Comparison of ENCODE assay signal across 18 cellular contexts in genomic region chr6:170378502-170378901, GRCh38.
DNase-seq lines count a peak whose midpoint lies in the region; ATAC-seq, FAIRE-seq and TF ChIP-seq lines count a peak whose summit lies in the region.
"Had no signal": no experiment of that assay in that cellular context is flagged by ENCODE, and none has a peak within 500 bp of the region (broad histone marks: within the 10 kb centered on the region; RNA-seq: fewer than 3 reads in every experiment).

No MANE protein-coding gene starts in this region.

- peaks cover 20% of the 10 kb centered on the region for H3K36me3 Mint-ChIP-seq in activated naive CD4-positive, alpha-beta T cell treated with anti-CD3 and anti-CD28 coated beads, Interleukin-2, amount 10 ng/mL, durations not matched to agents 7 days and 5 days
- peaks cover 8% of the 10 kb centered on the region for H3K36me3 Mint-ChIP-seq in T-helper 2 cell treated with Interferon-gamma antibody and Interleukin-4, amounts not matched to agents 5 μg/mL and 100 μg/mL, for 36 hours (ENCODE audit: low read depth)

- no peaks in the 10 kb centered on the region for H3K9me3 ChIP-seq in endothelial cell of umbilical vein (replicated peaks; ENCODE audit: control insufficient read depth, insufficient read depth, low read length)

- H3K27ac ChIP-seq in endothelial cell of umbilical vein (ENCODE audit: insufficient read depth, low read depth, low read length) (no peak overlapping the region), caudate nucleus (ENCODE audit: low read depth, low read length) (no peak overlapping the region)
- H3K27ac ChIP-seq: WERI-Rb-1 had no signal

- no peaks in the 10 kb centered on the region for H3K79me2 ChIP-seq in endothelial cell of umbilical vein (ENCODE audit: control insufficient read depth, insufficient read depth, low read length)

- H3K9ac ChIP-seq in endothelial cell of umbilical vein (replicated peaks; ENCODE audit: extremely low read depth, insufficient read depth, low read length), result no peak overlapping the region

- no peaks in the 10 kb centered on the region for H3K9me3 Mint-ChIP-seq in activated naive CD4-positive, alpha-beta T cell treated with anti-CD3 and anti-CD28 coated beads, Interleukin-2, amount 10 ng/mL, durations not matched to agents 7 days and 5 days
- H3K9me3 Mint-ChIP-seq in T-helper 2 cell treated with Interferon-gamma antibody and Interleukin-4, amounts not matched to agents 5 μg/mL and 100 μg/mL, for 36 hours, result no peaks in the 10 kb centered on the region
- H3K9me3 Mint-ChIP-seq in stimulated activated naive CD8-positive, alpha-beta T cell treated with anti-CD3 and anti-CD28 coated beads, Interleukin-15, amount 100 ng/mL, for 72 hours, result no peaks in the 10 kb centered on the region

- peak overlapping the region; percentile 22 for H3K4me2 ChIP-seq in endothelial cell of umbilical vein (ENCODE audit: insufficient read depth, low read length)

- H3K9me1 ChIP-seq in endothelial cell of umbilical vein (replicated peaks; ENCODE audit: control insufficient read depth, extremely low read depth, insufficient read depth, low read length), result no peaks in the 10 kb centered on the region

- peak; percentile 73 for ATAC-seq in stimulated activated naive CD8-positive, alpha-beta T cell treated with anti-CD3 and anti-CD28 coated beads, Interleukin-15, amount 100 ng/mL, for 72 hours
- ATAC-seq: GM12878 had no signal

- intact Hi-C loops in endothelial cell of umbilical vein (cut with micrococcal nuclease), result no loop called here

- DNase-seq in activated naive CD4-positive, alpha-beta T cell treated with anti-CD3 and anti-CD28 coated beads, Interleukin-2, amount 10 ng/mL, durations not matched to agents 7 days and 5 days, result peak; percentile 27
- no peak for DNase-seq in activated naive CD4-positive, alpha-beta T cell treated with Interleukin-2 at 50 U/mL for 16 hours
- DNase-seq in T-helper 2 cell treated with Interferon-gamma antibody and Interleukin-4, amounts not matched to agents 5 μg/mL and 100 μg/mL, for 36 hours (ENCODE audit: low spot score), result no peak
- no peak for DNase-seq in endothelial cell of umbilical vein (ENCODE audit: low read depth, low spot score)
- peak; percentile 9 to 29 for DNase-seq in stimulated activated naive CD8-positive, alpha-beta T cell treated with anti-CD3 and anti-CD28 coated beads, Interleukin-15, amount 100 ng/mL, for 72 hours
- DNase-seq in COR-L47 (lab: John Stamatoyannopoulos, UW), result no peak
- DNase-seq in HuH-7 (ENCODE audit: low spot score), result no peak
- DNase-seq in caudate nucleus (lab: John Stamatoyannopoulos, UW), result no peak
- DNase-seq: anterior cingulate cortex, islet precursor cell, MM.1S, NCI-H1694 treated with DMSO at 0.1 percent for 48 hours, NCI-H345, WERI-Rb-1 had no signal

- H3K4me3 Mint-ChIP-seq in activated naive CD4-positive, alpha-beta T cell treated with anti-CD3 and anti-CD28 coated beads, Interleukin-2, amount 10 ng/mL, durations not matched to agents 7 days and 5 days, result no peak overlapping the region
- peak overlapping the region; percentile 17 for H3K4me3 Mint-ChIP-seq in T-helper 2 cell treated with Interferon-gamma antibody and Interleukin-4, amounts not matched to agents 5 μg/mL and 100 μg/mL, for 36 hours
- H3K4me3 Mint-ChIP-seq in stimulated activated naive CD8-positive, alpha-beta T cell treated with anti-CD3 and anti-CD28 coated beads, Interleukin-15, amount 100 ng/mL, for 72 hours, result peak overlapping the region; percentile 65 to 66

- no peaks in the 10 kb centered on the region for H3K27me3 Mint-ChIP-seq in activated naive CD4-positive, alpha-beta T cell treated with anti-CD3 and anti-CD28 coated beads, Interleukin-2, amount 10 ng/mL, durations not matched to agents 7 days and 5 days
- H3K27me3 Mint-ChIP-seq in T-helper 2 cell treated with Interferon-gamma antibody and Interleukin-4, amounts not matched to agents 5 μg/mL and 100 μg/mL, for 36 hours (ENCODE audit: low read depth), result no peaks in the 10 kb centered on the region
- no peaks in the 10 kb centered on the region for H3K27me3 Mint-ChIP-seq in stimulated activated naive CD8-positive, alpha-beta T cell treated with anti-CD3 and anti-CD28 coated beads, Interleukin-15, amount 100 ng/mL, for 72 hours

- BruUV-seq in endothelial cell of umbilical vein (replicated peaks; lab: Mats Ljungman, UMichigan), result no TSS peak

- H3K36me3 ChIP-seq in endothelial cell of umbilical vein (ENCODE audit: control insufficient read depth in 2 of 2, extremely low read depth in 1 of 2, insufficient read depth in 2 of 2, low read length in 2 of 2), result no peaks in the 10 kb centered on the region
- H3K36me3 ChIP-seq: WERI-Rb-1 had no signal

- TF ChIP-seq CTCF in endothelial cell of umbilical vein (IDR thresholded peaks at IDR 0.05; ENCODE audit: extremely low read depth in 1 of 2, insufficient read depth in 1 of 2, low read depth in 1 of 2, low read length in 2 of 2), result no peak

- dilution Hi-C loops in endothelial cell of umbilical vein (cut with MboI; ENCODE audit: extremely low pct_ligation_motif_present, low sequenced_read_pairs), result no loop called here

- H3K27me3 ChIP-seq in endothelial cell of umbilical vein (ENCODE audit: control insufficient read depth in 2 of 2, insufficient read depth in 2 of 2, low read length in 2 of 2), result no peaks in the 10 kb centered on the region

- FAIRE-seq in endothelial cell of umbilical vein (lab: Jason Lieb, UNC), result no peak
- FAIRE-seq: endometrium, G401.6, GM12878, urothelium cell line had no signal

- H3K4me1 ChIP-seq in endothelial cell of umbilical vein (ENCODE audit: control insufficient read depth, extremely low read depth, insufficient read depth, low read length), result peaks cover 9% of the 10 kb centered on the region

- no peaks in the 10 kb centered on the region for H4K20me1 ChIP-seq in endothelial cell of umbilical vein (replicated peaks; ENCODE audit: control insufficient read depth, extremely low read depth, insufficient read depth, low read length)

- no peak overlapping the region for H3K4me3 ChIP-seq in endothelial cell of umbilical vein (replicated peaks in 1 of 3; ENCODE audit: insufficient read depth in 1 of 3, low read depth in 1 of 3, low read length in 3 of 3)
- H3K4me3 ChIP-seq: GM12878 had no signal

- H3K27ac Mint-ChIP-seq in activated naive CD4-positive, alpha-beta T cell treated with anti-CD3 and anti-CD28 coated beads, Interleukin-2, amount 10 ng/mL, durations not matched to agents 7 days and 5 days, result peak overlapping the region; percentile 76
- H3K27ac Mint-ChIP-seq in T-helper 2 cell treated with Interferon-gamma antibody and Interleukin-4, amounts not matched to agents 5 μg/mL and 100 μg/mL, for 36 hours, result peak overlapping the region; percentile 70
- peak overlapping the region; percentile 88 to 97 for H3K27ac Mint-ChIP-seq in stimulated activated naive CD8-positive, alpha-beta T cell treated with anti-CD3 and anti-CD28 coated beads, Interleukin-15, amount 100 ng/mL, for 72 hours

- peaks cover 14% of the 10 kb centered on the region for H3K4me1 Mint-ChIP-seq in activated naive CD4-positive, alpha-beta T cell treated with anti-CD3 and anti-CD28 coated beads, Interleukin-2, amount 10 ng/mL, durations not matched to agents 7 days and 5 days
- H3K4me1 Mint-ChIP-seq in T-helper 2 cell treated with Interferon-gamma antibody and Interleukin-4, amounts not matched to agents 5 μg/mL and 100 μg/mL, for 36 hours (ENCODE audit: low read depth), result peaks cover 10% of the 10 kb centered on the region
- peaks cover 40% of the 10 kb centered on the region for H3K4me1 Mint-ChIP-seq in stimulated activated naive CD8-positive, alpha-beta T cell treated with anti-CD3 and anti-CD28 coated beads, Interleukin-15, amount 100 ng/mL, for 72 hours

- no peak for TF ChIP-seq POLR2A in endothelial cell of umbilical vein (IDR thresholded peaks at IDR 0.05; ENCODE audit: low read depth, low read length)

- POLR2A ChIA-PET in endothelial cell of umbilical vein (lab: Charles Lee), result no interaction called here

- H2AFZ ChIP-seq in endothelial cell of umbilical vein (ENCODE audit: low read depth, low read length), result no peak overlapping the region

- CTCF ChIA-PET in activated naive CD4-positive, alpha-beta T cell treated with anti-CD3 and anti-CD28 coated beads, Interleukin-2, amount 10 ng/mL, durations not matched to agents 7 days and 5 days (lab: Charles Lee), result no interaction called here
- CTCF ChIA-PET in endothelial cell of umbilical vein (lab: Charles Lee), result interaction anchor here (0.9 to 1.7 kb wide), 4 partner anchors 9 to 547 kb away, joined by 3 to 6 read pairs (median 4); no protein-coding TSS in a partner anchor

TF ChIP-seq in endothelial cell of umbilical vein, 7 proteins besides CTCF, POLR2A, EP300 and RAD21:
- TF ChIP-seq FOS (IDR thresholded peaks at IDR 0.05; ENCODE audit: borderline replicate concordance, insufficient read depth, low read length) (no peak), MYC (IDR thresholded peaks at IDR 0.05; ENCODE audit: low read depth, low read length) (no peak), EZH2 (IDR thresholded peaks at IDR 0.05; ENCODE audit: borderline replicate concordance, low read depth, low read length, severe bottlenecking) (no peak), JUN (IDR thresholded peaks at IDR 0.05; ENCODE audit: borderline replicate concordance, insufficient read depth, insufficient read length, low read depth) (no peak), POLR2AphosphoS5 (IDR thresholded peaks at IDR 0.05; ENCODE audit: insufficient read depth, low read depth, low read length) (no peak), GATA2 (IDR thresholded peaks at IDR 0.05; ENCODE audit: insufficient read depth, insufficient read length, low read depth, low read length) (no peak), MAX (IDR thresholded peaks at IDR 0.05; ENCODE audit: insufficient read depth, insufficient read length) (no peak)

Comparison
In these comparisons a context has a peak if more than half of its experiments do, and no peak if none do; other contexts are left out.
1. DNase-seq: peak in activated naive CD4-positive, alpha-beta T cell treated with anti-CD3 and anti-CD28 coated beads, Interleukin-2, amount 10 ng/mL, durations not matched to agents 7 days and 5 days (single experiment) and stimulated activated naive CD8-positive, alpha-beta T cell treated with anti-CD3 and anti-CD28 coated beads, Interleukin-15, amount 100 ng/mL, for 72 hours (2 of 2); none in activated naive CD4-positive, alpha-beta T cell treated with Interleukin-2 at 50 U/mL for 16 hours (single experiment), T-helper 2 cell treated with Interferon-gamma antibody and Interleukin-4, amounts not matched to agents 5 μg/mL and 100 μg/mL, for 36 hours (single experiment), endothelial cell of umbilical vein (single experiment), COR-L47 (single experiment), HuH-7 (single experiment) and caudate nucleus (0 of 61).
2. Peak in every context shown above with its lines, with median percentiles within 50 percentile points of each other: H3K27ac Mint-ChIP-seq.